Comparison of ENCODE assay signal across 8 cellular contexts in genomic region chr12:51238510-51239334, GRCh38. TPM values are rescaled to one million over a fixed set of nuclear protein-coding genes. Genes with fewer than 3 reads are reported as not detected.
DNase-seq lines count a peak whose midpoint lies in the region; ATAC-seq, FAIRE-seq and TF ChIP-seq lines count a peak whose summit lies in the region.

Gene DAZAP2 (plus strand): TSS chr12:51238826. CDS start chr12:51238908, 82 bp downstream.

- H3K9me1 ChIP-seq in keratinocyte (ENCODE audit: control insufficient read depth, extremely low read depth, insufficient read depth, low read length): peaks cover 4% of the 10 kb centered on the region

- H3K36me3 Mint-ChIP-seq in central memory CD8-positive, alpha-beta T cell (ENCODE audit: insufficient read depth): peaks cover 49% of the 10 kb centered on the region

- peak within 1 kb of the TSS; percentile 97 for H2AFZ ChIP-seq in keratinocyte (ENCODE audit: control insufficient read depth, low read length)

- peaks cover 20% of the 10 kb centered on the region for H3K4me1 ChIP-seq in keratinocyte (ENCODE audit: control insufficient read depth, extremely low read depth, insufficient read depth, low read length)

- DNase-seq in AG20443 (ENCODE audit: low spot score): peak; percentile 98
- DNase-seq in NCI-H345 treated with DMSO at 0.1 percent for 48 hours (lab: John Stamatoyannopoulos, UW; ENCODE audit: unreplicated experiment): peak; percentile 84
- peak; percentile 87 for DNase-seq in activated CD4-positive, CD25-positive, alpha-beta regulatory T cell treated with anti-CD3 and anti-CD28 coated beads, Interleukin-2, amount 50 U/mL, for 16 hours (ENCODE audit: low read depth, low spot score)
- peak; percentile 91 for DNase-seq in central memory CD8-positive, alpha-beta T cell (ENCODE audit: low spot score in 2 of 2)
- peak; percentile 62 for DNase-seq in keratinocyte (ENCODE audit: low read depth, low spot score)
- peak; percentile 88 to 95 for DNase-seq in stimulated activated CD4-positive, alpha-beta T cell treated with anti-CD3 and anti-CD28 coated beads, Interleukin-15, amount 100 ng/mL, for 1 hour (ENCODE audit: low read depth in 1 of 2, low spot score in 1 of 2)

- H3K27me3 ChIP-seq in keratinocyte (ENCODE audit: control insufficient read depth, extremely low read depth, insufficient read depth, low read length): no peaks in the 10 kb centered on the region

- peak; percentile 20 for FAIRE-seq in keratinocyte (lab: Jason Lieb, UNC)

- H3K27ac ChIP-seq in keratinocyte (ENCODE audit: control insufficient read depth, insufficient read depth, low read length): peak within 1 kb of the TSS; percentile 100

- H3K9ac ChIP-seq in keratinocyte (ENCODE audit: control insufficient read depth, extremely low read depth, insufficient read depth, low read length): peak within 1 kb of the TSS; percentile 100

- H3K79me2 ChIP-seq in keratinocyte (ENCODE audit: control insufficient read depth, insufficient read depth, low read length): peaks cover 23% of the 10 kb centered on the region

- ATAC-seq in GM19025 (IDR thresholded peaks at IDR 0.05; ENCODE audit: low read depth, unreplicated experiment) (peak; percentile 92), HG03342 (IDR thresholded peaks at IDR 0.05; ENCODE audit: unreplicated experiment) (peak; percentile 83)
- ATAC-seq in central memory CD8-positive, alpha-beta T cell (replicated peaks; ENCODE audit: extremely low read depth, poor library complexity, severe bottlenecking): peak; percentile 93

- H3K4me2 ChIP-seq in keratinocyte (ENCODE audit: control insufficient read depth, extremely low read depth, insufficient read depth, low read depth, low read length): peak within 1 kb of the TSS; percentile 99

- H3K9me3 ChIP-seq in keratinocyte (ENCODE audit: control insufficient read depth, low read depth, low read length): no peaks in the 10 kb centered on the region

- H4K20me1 ChIP-seq in keratinocyte (ENCODE audit: control insufficient read depth, extremely low read depth, insufficient read depth, low read length): peaks cover 6% of the 10 kb centered on the region

- peak within 1 kb of the TSS; percentile 94 for H3K4me3 Mint-ChIP-seq in central memory CD8-positive, alpha-beta T cell

- no peaks in the 10 kb centered on the region for H3K27me3 Mint-ChIP-seq in central memory CD8-positive, alpha-beta T cell

- H3K36me3 ChIP-seq in keratinocyte (ENCODE audit: control insufficient read depth in 2 of 2, extremely low read depth in 1 of 2, insufficient read depth in 2 of 2, low read length in 2 of 2): peaks cover 14 to 33% of the 10 kb centered on the region in 2 experiments

- peaks cover 44% of the 10 kb centered on the region for H3K4me1 Mint-ChIP-seq in central memory CD8-positive, alpha-beta T cell

- peak within 1 kb of the TSS; percentile 99 for H3K27ac Mint-ChIP-seq in central memory CD8-positive, alpha-beta T cell (ENCODE audit: low read depth)

- dilution Hi-C loops in keratinocyte (cut with MboI; ENCODE audit: extremely low pct_ligation_motif_present, low sequenced_read_pairs): no loop called here

- peak within 1 kb of the TSS; percentile 95 to 99 (median 99) for H3K4me3 ChIP-seq in keratinocyte (ENCODE audit: control insufficient read depth in 2 of 3, extremely low read depth in 1 of 3, insufficient read depth in 2 of 3, low read depth in 1 of 3, low read length in 3 of 3)

- TF ChIP-seq CTCF in keratinocyte (optimal IDR thresholded peaks at IDR 0.05 in 1 of 3, IDR thresholded peaks at IDR 0.05 in 1 of 3, conservative IDR thresholded peaks at IDR 0.05 in 1 of 3; ENCODE audit: extremely low read depth in 1 of 3, insufficient read depth in 2 of 3, low read length in 3 of 3): peak in 1 of 3 experiments; percentile 7

- no peaks in the 10 kb centered on the region for H3K9me3 Mint-ChIP-seq in central memory CD8-positive, alpha-beta T cell

RNA-seq across cellular contexts. Expression of gene DAZAP2, which starts in this region (rescaled TPM):
- polyA plus RNA-seq in keratinocyte: 199 to 239 TPM (median 232 TPM) in 3 replicates
- polyA plus RNA-seq in keratinocyte (2011; ENCODE audit: low read depth): 46.6 TPM
- 200 TPM in 2 replicates for polyA plus RNA-seq in keratinocyte (2011; cell fraction: cytosol; rRNA removed)
- polyA plus RNA-seq in keratinocyte (2011; cell fraction: nucleus; rRNA removed): 123 and 139 TPM in 2 replicates
- 142 and 183 TPM in 2 replicates for polyA plus RNA-seq in keratinocyte (2012; ENCODE audit: low replicate concordance)
- 220 to 398 TPM (median 296 TPM) in 3 replicates for polyA minus RNA-seq in keratinocyte
- 102 TPM for polyA minus RNA-seq in keratinocyte (2011; cell fraction: cytosol; rRNA and poly(A)+ RNA removed)
- 40.1 and 49.1 TPM in 2 replicates for polyA minus RNA-seq in keratinocyte (2011; cell fraction: nucleus; rRNA and poly(A)+ RNA removed)

Comparison
In these comparisons a context has a peak if more than half of its experiments do, and no peak if none do; other contexts are left out.
1. Peak in every context shown above with its lines: DNase-seq, ATAC-seq, H3K4me3 ChIP-seq and H3K27ac ChIP-seq.